Comparison of ENCODE assay signal across 10 cellular contexts in the genomic region with DNA sequence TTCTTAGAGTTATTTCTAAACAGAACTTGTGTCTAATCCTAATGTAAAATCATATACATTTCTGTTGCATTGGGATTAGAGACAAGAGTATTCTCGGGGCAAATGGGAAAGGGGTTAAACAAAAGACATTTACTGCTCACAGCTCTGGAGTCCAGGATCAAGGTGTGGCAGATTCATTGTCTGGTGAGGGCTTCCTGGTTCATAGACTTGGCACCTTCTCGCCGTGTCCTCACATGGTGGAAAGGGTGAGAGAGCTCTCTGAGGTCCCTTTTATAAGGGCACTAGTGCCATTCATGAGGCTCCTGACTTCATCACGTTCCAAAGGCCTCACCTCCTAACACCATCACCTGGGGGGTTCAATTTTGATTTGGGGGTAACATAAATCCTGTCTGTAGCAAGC.
"Had no signal": no experiment of that assay in that cellular context is flagged by ENCODE, and none has a peak within 500 bp of the region (broad histone marks: within the 10 kb centered on the region; RNA-seq: fewer than 3 reads in every experiment).

No MANE protein-coding gene starts in this region.

- H3K9me3 ChIP-seq: HAP-1 had no signal

- H3K27ac ChIP-seq: GM23248 had no signal

- DNase-seq: GM23248, GOT3, H7, HFFc6, IMR-90, KG1 had no signal

- H3K4me3 Mint-ChIP-seq: HFFc6 had no signal

- H3K9me3 Mint-ChIP-seq: HFFc6 had no signal

- FAIRE-seq: HTR-8/SVneo, K562 had no signal

- H3K27ac Mint-ChIP-seq: HFFc6 had no signal

- ATAC-seq: HCT116, K562 had no signal

- H3K4me3 ChIP-seq: GM23248, HAP-1, K562 had no signal

- H3K36me3 ChIP-seq: HAP-1 had no signal

- H3K4me1 ChIP-seq: HAP-1 had no signal
